In genomic region chr10:97587183-97587582, GRCh38 we compare ENCODE assay signal across 24 cellular contexts. TPM values are rescaled to one million over a fixed set of nuclear protein-coding genes. Genes with fewer than 3 reads are reported as not detected.
DNase-seq lines count a peak whose midpoint lies in the region; ATAC-seq, FAIRE-seq and TF ChIP-seq lines count a peak whose summit lies in the region.
"Had no signal": no experiment of that assay in that cellular context is flagged by ENCODE, and none has a peak within 500 bp of the region (broad histone marks: within the 10 kb centered on the region; RNA-seq: fewer than 3 reads in every experiment).

No MANE protein-coding gene starts in this region.

- no peak overlapping the region for H2BK120ac ChIP-seq in mesenchymal stem cell (ENCODE audit: low read depth, low read length)

- H3K27me3 Mint-ChIP-seq in CD4-positive, alpha-beta T cell = no peaks in the 10 kb centered on the region

- H3K4me3 ChIP-seq in A549 (no peak overlapping the region), body of pancreas (no peak overlapping the region), mesenchymal stem cell (ENCODE audit: insufficient read depth in 1 of 2, low read depth in 1 of 2, low read length in 2 of 2) (no peak overlapping the region), tibial nerve (no peak overlapping the region)

- no peak for TF ChIP-seq EP300 in A549 (IDR thresholded peaks at IDR 0.05)
- no peak for TF ChIP-seq EP300 in tibial nerve (IDR thresholded peaks at IDR 0.05)

- H4K91ac ChIP-seq in mesenchymal stem cell (ENCODE audit: low read length) = no peak overlapping the region

- H3K9me3 ChIP-seq in A549 (no peaks in the 10 kb centered on the region), body of pancreas (no peaks in the 10 kb centered on the region), mesenchymal stem cell (ENCODE audit: control insufficient read depth, low read length) (no peaks in the 10 kb centered on the region), tibial nerve (no peaks in the 10 kb centered on the region)
- no peaks in the 10 kb centered on the region for H3K9me3 ChIP-seq in CD4-positive, alpha-beta T cell (ENCODE audit: control insufficient read depth, low read length)

- TF ChIP-seq RAD21 in A549 (conservative IDR thresholded peaks at IDR 0.05 in 1 of 2, IDR thresholded peaks at IDR 0.05 in 1 of 2) = no peak

- CTCF ChIA-PET in A549 (lab: Yijun Ruan, JAX) = interaction anchor here (0.8 to 39.7 kb wide), 3 partner anchors 7 to 126 kb away, joined by 3 to 1048 read pairs (median 1048); partner anchors contain the start of genes ANKRD2, C10orf62 and HOGA1
- CTCF ChIA-PET in CD4-positive, alpha-beta T cell (lab: Charles Lee) = no interaction called here

- peak overlapping the region; percentile 5 for H2AK5ac ChIP-seq in mesenchymal stem cell (ENCODE audit: low read length, severe bottlenecking)

- H3K4ac ChIP-seq in mesenchymal stem cell (ENCODE audit: low read depth in 1 of 2, low read length in 2 of 2) = no peak overlapping the region

- H3K18ac ChIP-seq in mesenchymal stem cell (ENCODE audit: low read depth in 1 of 2, low read length in 2 of 2) = no peak overlapping the region

- H2AFZ ChIP-seq in mesenchymal stem cell (ENCODE audit: low read depth, low read length) = peak overlapping the region; percentile 32

- H3K27me3 ChIP-seq in body of pancreas (no peaks in the 10 kb centered on the region), mesenchymal stem cell (ENCODE audit: control insufficient read depth in 1 of 2, insufficient read depth in 1 of 2, low read length in 2 of 2) (no peaks in the 10 kb centered on the region), tibial nerve (no peaks in the 10 kb centered on the region)
- H3K27me3 ChIP-seq in CD4-positive, alpha-beta T cell (ENCODE audit: control insufficient read depth, insufficient read depth, low read length) = no peaks in the 10 kb centered on the region

- ATAC-seq in left cardiac atrium (no peak), A549 (no peak), body of pancreas (no peak)
- no peak for ATAC-seq in CD4-positive, alpha-beta T cell (ENCODE audit: poor library complexity)
- ATAC-seq: PC-3 had no signal

- H3K27ac Mint-ChIP-seq in CD4-positive, alpha-beta T cell = no peak overlapping the region

- no peak overlapping the region for H2BK15ac ChIP-seq in mesenchymal stem cell (ENCODE audit: low read depth, poor library complexity, severe bottlenecking)

- H3K4me1 Mint-ChIP-seq in CD4-positive, alpha-beta T cell (ENCODE audit: low read depth) = no peaks in the 10 kb centered on the region

- H3K36me3 ChIP-seq in body of pancreas (replicated peaks in 1 of 2; ENCODE audit: insufficient read depth in 1 of 2, low read depth in 2 of 2) = no peaks in the 10 kb centered on the region
- H3K36me3 ChIP-seq in mesenchymal stem cell (ENCODE audit: control insufficient read depth in 1 of 2, insufficient read depth in 2 of 2, low read depth in 1 of 2, low read length in 2 of 2) = peaks cover 0 to 14% of the 10 kb centered on the region in 2 experiments
- no peaks in the 10 kb centered on the region for H3K36me3 ChIP-seq in tibial nerve

- peaks cover 12% of the 10 kb centered on the region for H3K79me1 ChIP-seq in mesenchymal stem cell (replicated peaks; ENCODE audit: low read length, poor library complexity, severe bottlenecking)

- H2BK12ac ChIP-seq in mesenchymal stem cell (ENCODE audit: low read length in 2 of 2) = no peak overlapping the region

- no peak overlapping the region for H3K4me2 ChIP-seq in A549
- H3K4me2 ChIP-seq in mesenchymal stem cell (ENCODE audit: low read length, poor library complexity, severe bottlenecking) = no peak overlapping the region

- no peak overlapping the region for H3K4me3 Mint-ChIP-seq in CD4-positive, alpha-beta T cell

- WGBS in A549 (ENCODE audit: missing lambda C conversion rate) = 100% methylated on average over 2 of the region's 2 CpGs
- WGBS in body of pancreas, 2 donors = 83 to 93% methylated on average over 2 of the region's 2 CpGs
- 80% methylated on average over 2 of the region's 2 CpGs for WGBS in mesenchymal stem cell
- 89% methylated on average over 2 of the region's 2 CpGs for WGBS in tibial nerve, 2 donors

- no peaks in the 10 kb centered on the region for H3K9me3 Mint-ChIP-seq in CD4-positive, alpha-beta T cell

- intact Hi-C loops in cardiac septum (cut with DNase I) = no loop called here
- intact Hi-C loops in left cardiac atrium (cut with DNase I) = no loop called here
- intact Hi-C loops in body of pancreas (cut with DNase I) = no loop called here
- intact Hi-C loops in CD4-positive, alpha-beta T cell (cut with DNase I, micrococcal nuclease) = no loop called here

- no peak for FAIRE-seq in A549 (lab: Jason Lieb, UNC)
- FAIRE-seq: H54 had no signal

- TF ChIP-seq CTCF in A549 (IDR thresholded peaks at IDR 0.05) (no peak), body of pancreas (IDR thresholded peaks at IDR 0.05) (no peak), tibial nerve (IDR thresholded peaks at IDR 0.05) (no peak)
- no peak for TF ChIP-seq CTCF in CD4-positive, alpha-beta T cell (IDR thresholded peaks at IDR 0.05)

- H3K23ac ChIP-seq in mesenchymal stem cell (ENCODE audit: low read length in 2 of 2) = no peak overlapping the region

- H3K36me3 Mint-ChIP-seq in CD4-positive, alpha-beta T cell (ENCODE audit: low read depth) = no peaks in the 10 kb centered on the region

- H3K9ac ChIP-seq in mesenchymal stem cell (ENCODE audit: low read length) = no peak overlapping the region

- H3K27ac ChIP-seq in A549 (peak overlapping the region; percentile 6 to 7; a peak in 3 of 6 replicates), body of pancreas (peak overlapping the region in 3 of 4 donors; percentile 24 to 82 (median 80)), mesenchymal stem cell (ENCODE audit: low read length, poor library complexity, severe bottlenecking) (no peak overlapping the region), tibial nerve (no peak overlapping the region)
- H3K27ac ChIP-seq in CD4-positive, alpha-beta T cell (ENCODE audit: low read depth, low read length) = no peak overlapping the region
- H3K27ac ChIP-seq: 22Rv1 had no signal

- TF ChIP-seq POLR2A in A549 (IDR thresholded peaks at IDR 0.05; ENCODE audit: low read length) (no peak), body of pancreas (IDR thresholded peaks at IDR 0.05) (no peak), tibial nerve (IDR thresholded peaks at IDR 0.05) (no peak)

- H3K4me1 ChIP-seq in A549 = peaks cover 26% of the 10 kb centered on the region
- H3K4me1 ChIP-seq in body of pancreas = peaks cover 44% of the 10 kb centered on the region
- peaks cover 48% of the 10 kb centered on the region for H3K4me1 ChIP-seq in mesenchymal stem cell (ENCODE audit: control insufficient read depth, insufficient read depth, low read depth, low read length)
- peaks cover 0 to 17% (median 0%) of the 10 kb centered on the region in 4 donors for H3K4me1 ChIP-seq in tibial nerve

- peak; percentile 43 for DNase-seq in cardiac septum (ENCODE audit: low spot score)
- no peak for DNase-seq in left cardiac atrium
- DNase-seq in A549 (ENCODE audit: low read depth in 1 of 2, low spot score in 1 of 2) = no peak
- no peak for DNase-seq in body of pancreas
- DNase-seq in mesenchymal stem cell = no peak
- no peak for DNase-seq in tibial nerve (ENCODE audit: low spot score in 2 of 2)
- no peak for DNase-seq in CD4-positive, alpha-beta T cell
- DNase-seq: ACHN, DMS153, Kasumi-1, NCI-H1105 treated with DMSO at 0.1 percent for 48 hours, NCI-H146, NCI-H1930, NCI-H2107, NCI-H524, NCI-H774, PC-3, SHP77 had no signal

- POLR2A ChIA-PET in A549 (lab: Yijun Ruan, JAX) = no interaction called here
- POLR2A ChIA-PET in CD4-positive, alpha-beta T cell (lab: Charles Lee) = no interaction called here

- H4K8ac ChIP-seq in mesenchymal stem cell (ENCODE audit: low read length) = no peak overlapping the region

- H2BK5ac ChIP-seq in mesenchymal stem cell (ENCODE audit: low read depth, low read length, poor library complexity, severe bottlenecking) = no peak overlapping the region

- no peak overlapping the region for H3K14ac ChIP-seq in mesenchymal stem cell (ENCODE audit: low read length in 2 of 2)

RNA-seq across cellular contexts. Expression of gene C10orf62, which starts 2.3 kb away (rescaled TPM):
- total RNA-seq in cardiac septum (0.51 TPM), left cardiac atrium (under 1 TPM in 1 of 2 donors, not detected in 1; 0.35 TPM), body of pancreas (1 to 10 TPM in 1 of 2 donors, not detected in 1; 1.3 TPM), tibial nerve (1 to 10 TPM; 1.1 to 1.7 (median 1.2) TPM)
- polyA plus RNA-seq in A549 (2011; rRNA removed) (0.12 TPM in 1 of 2 replicates, not detected in the other), A549 (2017; fragmentation: RNase III; extraction: RNeasy Plus Mini Kit Qiagen cat#74134 plus additional on column Dnase treatment) (0.10 TPM in 1 of 3 replicates, not detected in the others)
- 0.07 and 0.09 TPM in 2 replicates for polyA plus RNA-seq in A549 (2012; cell fraction: cytosol; rRNA removed)
- 0.53 and 0.73 TPM in 2 replicates for polyA plus RNA-seq in A549 (2012; cell fraction: nucleus; rRNA removed)
- polyA minus RNA-seq in A549 (2011; rRNA and poly(A)+ RNA removed) = 0.73 and 0.91 TPM in 2 replicates
- not detected for polyA plus RNA-seq in mesenchymal stem cell (2013, experiment 1 of 2)
- not detected for polyA plus RNA-seq in mesenchymal stem cell (2013, experiment 2 of 2)
- not detected for total RNA-seq in CD4-positive, alpha-beta T cell
- total RNA-seq: HT-29, PC-3, RPMI7951, SK-MEL-5 had no signal
- polyA plus RNA-seq: BJ had no signal

RNA-seq across cellular contexts. Expression of gene HOGA1, which starts 3.0 kb away (rescaled TPM):
- total RNA-seq in cardiac septum = 20.4 TPM
- 10 to 100 TPM in 1 of 2 donors, 1 to 10 TPM in 1; 7.7 to 13.2 TPM for total RNA-seq in left cardiac atrium
- polyA plus RNA-seq in A549 (2011; rRNA removed) = 2.0 TPM in 2 replicates
- polyA plus RNA-seq in A549 (2012; cell fraction: cytosol; rRNA removed) = 2.0 and 2.8 TPM in 2 replicates
- polyA plus RNA-seq in A549 (2012; cell fraction: nucleus; rRNA removed) = 3.5 and 3.6 TPM in 2 replicates
- polyA plus RNA-seq in A549 (2017; fragmentation: RNase III; extraction: RNeasy Plus Mini Kit Qiagen cat#74134 plus additional on column Dnase treatment) = 3.1 to 3.5 TPM (median 3.1 TPM) in 3 replicates
- polyA minus RNA-seq in A549 (2011; rRNA and poly(A)+ RNA removed) = 1.4 and 2.5 TPM in 2 replicates
- 10 to 100 TPM in 1 of 2 donors, 1 to 10 TPM in 1; 7.3 to 16.3 TPM for total RNA-seq in body of pancreas
- polyA plus RNA-seq in mesenchymal stem cell (2013, experiment 1 of 2) = 0.23 TPM
- 0.27 TPM for polyA plus RNA-seq in mesenchymal stem cell (2013, experiment 2 of 2)
- total RNA-seq in tibial nerve = 10 to 100 TPM in 3 of 4 donors, 1 to 10 TPM in 1; 3.6 to 31.6 (median 25.3) TPM
- total RNA-seq in CD4-positive, alpha-beta T cell = not detected

RNA-seq across cellular contexts. Expression of gene ANKRD2, which starts 14.6 kb away (rescaled TPM):
- total RNA-seq in cardiac septum (138 TPM), left cardiac atrium (10 to 100 TPM; 11.8 to 54.6 TPM), body of pancreas (not detected), tibial nerve (1 to 10 TPM in 1 of 4 donors, under 1 TPM in 1, not detected in 2; 0.22 to 1.0 TPM)
- polyA plus RNA-seq in A549 (2011; rRNA removed) (0.90 and 1.5 TPM in 2 replicates), A549 (2017; fragmentation: RNase III; extraction: RNeasy Plus Mini Kit Qiagen cat#74134 plus additional on column Dnase treatment) (4.7 to 8.4 TPM (median 5.8 TPM) in 3 replicates)
- 12.2 and 12.7 TPM in 2 replicates for polyA plus RNA-seq in A549 (2012; cell fraction: cytosol; rRNA removed)
- 13.6 and 13.9 TPM in 2 replicates for polyA plus RNA-seq in A549 (2012; cell fraction: nucleus; rRNA removed)
- polyA minus RNA-seq in A549 (2011; rRNA and poly(A)+ RNA removed) = 0.45 and 1.4 TPM in 2 replicates
- 0.04 TPM for polyA plus RNA-seq in mesenchymal stem cell (2013, experiment 1 of 2)
- not detected for polyA plus RNA-seq in mesenchymal stem cell (2013, experiment 2 of 2)
- total RNA-seq in CD4-positive, alpha-beta T cell = not detected
- total RNA-seq: HT-29, RPMI7951, SK-MEL-5 had no signal

RNA-seq across cellular contexts. Expression of gene MORN4, which starts 46.1 kb away (rescaled TPM):
- total RNA-seq in cardiac septum = 17.7 TPM
- 1 to 10 TPM; 7.0 to 8.3 TPM for total RNA-seq in left cardiac atrium
- polyA plus RNA-seq in A549 (2011; rRNA removed) = 13.8 and 14.2 TPM in 2 replicates
- 9.7 and 10.4 TPM in 2 replicates for polyA plus RNA-seq in A549 (2012; cell fraction: cytosol; rRNA removed)
- 2.9 and 3.4 TPM in 2 replicates for polyA plus RNA-seq in A549 (2012; cell fraction: nucleus; rRNA removed)
- polyA plus RNA-seq in A549 (2017; fragmentation: RNase III; extraction: RNeasy Plus Mini Kit Qiagen cat#74134 plus additional on column Dnase treatment) = 8.3 to 10.9 TPM (median 8.9 TPM) in 3 replicates
- 3.2 and 4.2 TPM in 2 replicates for polyA minus RNA-seq in A549 (2011; rRNA and poly(A)+ RNA removed)
- 1 to 10 TPM; 4.9 to 8.3 TPM for total RNA-seq in body of pancreas
- polyA plus RNA-seq in mesenchymal stem cell (2013, experiment 1 of 2) = 10.7 TPM
- polyA plus RNA-seq in mesenchymal stem cell (2013, experiment 2 of 2) = 10.1 TPM
- total RNA-seq in tibial nerve = 1 to 10 TPM; 3.7 to 8.2 (median 7.1) TPM
- under 1 TPM; 0.36 to 0.39 TPM for total RNA-seq in CD4-positive, alpha-beta T cell

RNA-seq across cellular contexts. Expression of gene PI4K2A, which starts 53.3 kb away (rescaled TPM):
- 18.0 TPM for total RNA-seq in cardiac septum
- 10 to 100 TPM; 11.2 to 12.1 TPM for total RNA-seq in left cardiac atrium
- 16.6 and 18.8 TPM in 2 replicates for polyA plus RNA-seq in A549 (2011; rRNA removed)
- 13.1 and 17.7 TPM in 2 replicates for polyA plus RNA-seq in A549 (2012; cell fraction: cytosol; rRNA removed)
- 14.8 and 17.7 TPM in 2 replicates for polyA plus RNA-seq in A549 (2012; cell fraction: nucleus; rRNA removed)
- 14.1 to 16.6 TPM (median 14.8 TPM) in 3 replicates for polyA plus RNA-seq in A549 (2017; fragmentation: RNase III; extraction: RNeasy Plus Mini Kit Qiagen cat#74134 plus additional on column Dnase treatment)
- polyA minus RNA-seq in A549 (2011; rRNA and poly(A)+ RNA removed) = 11.3 and 11.5 TPM in 2 replicates
- 1 to 10 TPM; 3.6 to 5.7 TPM for total RNA-seq in body of pancreas
- 27.8 TPM for polyA plus RNA-seq in mesenchymal stem cell (2013, experiment 1 of 2)
- 27.1 TPM for polyA plus RNA-seq in mesenchymal stem cell (2013, experiment 2 of 2)
- total RNA-seq in tibial nerve = 10 to 100 TPM; 17.0 to 29.1 (median 21.0) TPM
- 10 to 100 TPM; 26.3 to 27.2 TPM for total RNA-seq in CD4-positive, alpha-beta T cell

Comparison
In these comparisons a context has a peak if more than half of its experiments do, and no peak if none do; other contexts are left out.
1. H3K27ac ChIP-seq: peak in A549 (2 of 2) and body of pancreas (3 of 4); none in mesenchymal stem cell (single experiment), tibial nerve (0 of 4) and CD4-positive, alpha-beta T cell (single experiment).
2. RNA of gene HOGA1, which starts 3.0 kb away (total RNA-seq): 3.6 to 31.6 TPM in tibial nerve, 20.4 TPM in cardiac septum (single experiment), 7.3 to 16.3 TPM in body of pancreas and 7.7 to 13.2 TPM in left cardiac atrium; not detected in CD4-positive, alpha-beta T cell; every median in the first group is over 4 times any median in the second.
3. RNA of gene ANKRD2, which starts 14.6 kb away (total RNA-seq): 138 TPM in cardiac septum (single experiment) and 11.8 to 54.6 TPM in left cardiac atrium; 0.22 to 1.0 TPM in tibial nerve, not detected in body of pancreas and not detected in CD4-positive, alpha-beta T cell; every median in the first group is over 4 times any median in the second.